In genomic region chr17:66567234-66568170, GRCh38 we compare ENCODE assay signal across 8 cellular contexts.
DNase-seq lines count a peak whose midpoint lies in the region; ATAC-seq and TF ChIP-seq lines count a peak whose summit lies in the region.

No MANE protein-coding gene starts in this region.

- H3K27ac ChIP-seq in A673 (ENCODE audit: low read depth, low read length, poor library complexity, severe bottlenecking) (no peak overlapping the region), OCI-LY7 (ENCODE audit: low read depth, low read length, poor library complexity, severe bottlenecking) (no peak overlapping the region), neural progenitor cell (no peak overlapping the region), substantia nigra (ENCODE audit: low read depth, low read length, poor library complexity, severe bottlenecking) (no peak overlapping the region)

- peaks cover 2% of the 10 kb centered on the region for H3K27me3 Mint-ChIP-seq in neural progenitor cell (ENCODE audit: insufficient read depth, low read depth)

- no peaks in the 10 kb centered on the region for H3K27me3 ChIP-seq in A673 (replicated peaks; ENCODE audit: insufficient read depth, low read depth, low read length, poor library complexity)
- H3K27me3 ChIP-seq in neural progenitor cell = no peaks in the 10 kb centered on the region

- no peak overlapping the region for H3K9ac ChIP-seq in neural progenitor cell

- H3K4me1 ChIP-seq in A673 (ENCODE audit: insufficient read depth, low read length, poor library complexity, severe bottlenecking) (peaks cover 26% of the 10 kb centered on the region), OCI-LY7 (ENCODE audit: insufficient read depth, low read length, poor library complexity, severe bottlenecking) (no peaks in the 10 kb centered on the region), neural progenitor cell (peaks cover 10% of the 10 kb centered on the region)

- no peaks in the 10 kb centered on the region for H3K9me2 ChIP-seq in OCI-LY7 (ENCODE audit: insufficient read depth, low read length)

- H3K4me1 Mint-ChIP-seq in neural progenitor cell = peaks cover 16% of the 10 kb centered on the region

- peak; percentile 82 for TF ChIP-seq CTCF in A673 (conservative IDR thresholded peaks at IDR 0.05; ENCODE audit: low read depth, low read length)
- TF ChIP-seq CTCF in GM13977 (IDR thresholded peaks at IDR 0.05; ENCODE audit: extremely low read depth, insufficient read depth, missing control alignments) = peak; percentile 80
- TF ChIP-seq CTCF in OCI-LY7 (conservative IDR thresholded peaks at IDR 0.05; ENCODE audit: low read length) = peak; percentile 93
- peak; percentile 97 for TF ChIP-seq CTCF in fibroblast of pulmonary artery (IDR thresholded peaks at IDR 0.05; ENCODE audit: low read length, missing control alignments)
- TF ChIP-seq CTCF in neural progenitor cell (IDR thresholded peaks at IDR 0.05) = peak; percentile 86

- H3F3A ChIP-seq in neural progenitor cell (ENCODE audit: low read depth) = peaks cover 13% of the 10 kb centered on the region

- no peaks in the 10 kb centered on the region for H3K9me3 ChIP-seq in A673 (ENCODE audit: low read depth, low read length, poor library complexity, severe bottlenecking)
- no peaks in the 10 kb centered on the region for H3K9me3 ChIP-seq in OCI-LY7 (ENCODE audit: low read length)
- no peaks in the 10 kb centered on the region for H3K9me3 ChIP-seq in neural progenitor cell (ENCODE audit: low read depth)

- BruUV-seq in A673 (replicated peaks; lab: Mats Ljungman, UMichigan) (no TSS peak), OCI-LY7 (replicated peaks; lab: Mats Ljungman, UMichigan) (no TSS peak)

- H3K36me3 Mint-ChIP-seq in neural progenitor cell = no peaks in the 10 kb centered on the region

- intact Hi-C loops in A673 (cut with micrococcal nuclease; ENCODE audit: unreplicated experiment) = loop anchor here (1.0 kb wide), 1 partner anchor 312 kb away; no protein-coding TSS in a partner anchor
- intact Hi-C loops in OCI-LY7 (cut with micrococcal nuclease; ENCODE audit: unreplicated experiment) = loop anchor here (1.0 to 10.0 kb wide), 5 partner anchors 126 to 365 kb away; partner anchors contain the start of gene PRKCA

- H3K4me2 ChIP-seq in OCI-LY7 (ENCODE audit: low read length) (no peak overlapping the region), neural progenitor cell (no peak overlapping the region)

- in situ Hi-C loops in GM13977 (cut with MboI; ENCODE audit: low pct_unique_long_range_greater_than_20kb, low sequenced_read_pairs, unreplicated experiment) = loop anchor here (25.0 kb wide), 1 partner anchor 305 kb away; no protein-coding TSS in a partner anchor

- no peak overlapping the region for H3K4me3 Mint-ChIP-seq in neural progenitor cell

- H3K27ac Mint-ChIP-seq in neural progenitor cell = no peak overlapping the region

- H3K36me3 ChIP-seq in A673 (ENCODE audit: insufficient read depth, low read length, poor library complexity, severe bottlenecking) (no peaks in the 10 kb centered on the region), OCI-LY7 (ENCODE audit: insufficient read depth, low read length) (no peaks in the 10 kb centered on the region), neural progenitor cell (no peaks in the 10 kb centered on the region)

- POLR2A ChIA-PET in A673 (lab: Charles Lee; ENCODE audit: low non-redundant PET) (no interaction called here), OCI-LY7 (lab: Charles Lee) (interaction anchor here (0.6 to 1.6 kb wide), 5 partner anchors 11 to 312 kb away, joined by 3 to 5 read pairs (median 3); no protein-coding TSS in a partner anchor)

- no peak overlapping the region for H3K4me3 ChIP-seq in A673 (ENCODE audit: low read depth, low read length, poor library complexity, severe bottlenecking)
- H3K4me3 ChIP-seq in OCI-LY7 (ENCODE audit: low read depth, low read length, poor library complexity, severe bottlenecking) = no peak overlapping the region
- H3K4me3 ChIP-seq in fibroblast of pulmonary artery (replicated peaks; ENCODE audit: low read depth, low read length) = no peak overlapping the region
- no peak overlapping the region for H3K4me3 ChIP-seq in neural progenitor cell

- peak; percentile 76 for ATAC-seq in HG03354 (IDR thresholded peaks at IDR 0.05; ENCODE audit: poor library complexity, severe bottlenecking, unreplicated experiment)

- H4K20me1 ChIP-seq in OCI-LY7 (ENCODE audit: insufficient read depth, low read length) (no peaks in the 10 kb centered on the region), neural progenitor cell (ENCODE audit: low read depth) (no peaks in the 10 kb centered on the region)

- CTCF ChIA-PET in A673 (lab: Charles Lee) = interaction anchor here (0.7 kb wide), 2 partner anchors 15 to 293 kb away, joined by 3 to 4 read pairs; no protein-coding TSS in a partner anchor
- CTCF ChIA-PET in OCI-LY7 (lab: Charles Lee; ENCODE audit: unreplicated experiment) = interaction anchor here (0.7 kb wide), 1 partner anchor 26 kb away, joined by 5 read pairs; no protein-coding TSS in a partner anchor

- peak; percentile 76 for DNase-seq in A673 (ENCODE audit: low spot score)
- DNase-seq in GM13977 (ENCODE audit: low spot score) = peak; percentile 59
- DNase-seq in OCI-LY7 (ENCODE audit: low spot score) = peak; percentile 73
- DNase-seq in activated T-cell treated with anti-CD3 and anti-CD28 coated beads, Interleukin-2, amount 50 U/mL, for 48 hours = peak; percentile 88 to 89
- DNase-seq in fibroblast of pulmonary artery (ENCODE audit: low read depth) = peak; percentile 90
- peak; percentile 79 for DNase-seq in neural progenitor cell (ENCODE audit: low spot score)
- peak; percentile 7 to 86 (median 76) for DNase-seq in substantia nigra (lab: John Stamatoyannopoulos, UW)

- H3K79me2 ChIP-seq in OCI-LY7 (ENCODE audit: insufficient read depth, low read depth, low read length) (no peaks in the 10 kb centered on the region), neural progenitor cell (ENCODE audit: low read depth) (no peaks in the 10 kb centered on the region)

- no peak overlapping the region for H2AFZ ChIP-seq in OCI-LY7 (ENCODE audit: low read length)
- no peak overlapping the region for H2AFZ ChIP-seq in neural progenitor cell (replicated peaks)

- H3K9me3 Mint-ChIP-seq in neural progenitor cell = peaks cover 4% of the 10 kb centered on the region
